In genomic region chr13:109704771-109705628, GRCh38 we compare ENCODE assay signal across 10 cellular contexts.
DNase-seq lines count a peak whose midpoint lies in the region; ATAC-seq, FAIRE-seq and TF ChIP-seq lines count a peak whose summit lies in the region.
"Had no signal": no experiment of that assay in that cellular context is flagged by ENCODE, and none has a peak within 500 bp of the region (broad histone marks: within the 10 kb centered on the region; RNA-seq: fewer than 3 reads in every experiment).

No MANE protein-coding gene starts in this region.

- H3K27ac ChIP-seq in DND-41 (ENCODE audit: low read length) (peak overlapping the region; percentile 86), neutrophil (peak overlapping the region; percentile 90)

- no peak overlapping the region for H3K4me2 ChIP-seq in DND-41 (ENCODE audit: insufficient read depth, low read length)

- peaks cover 2% of the 10 kb centered on the region for H3K9me3 ChIP-seq in DND-41 (ENCODE audit: insufficient read depth, low read length, severe bottlenecking)
- H3K9me3 ChIP-seq in neutrophil: no peaks in the 10 kb centered on the region

- H3K9ac ChIP-seq in DND-41 (ENCODE audit: low read depth, low read length): no peak overlapping the region

- TF ChIP-seq CTCF in DND-41 (IDR thresholded peaks at IDR 0.05; ENCODE audit: borderline replicate concordance, extremely low read depth, low read length, poor library complexity, severe bottlenecking): no peak
- TF ChIP-seq CTCF in neutrophil (IDR thresholded peaks at IDR 0.05): no peak

- ATAC-seq in DND-41 (ENCODE audit: insufficient read depth, low read depth) (no peak), esophagus mucosa (peak; percentile 91), HG03097 (IDR thresholded peaks at IDR 0.05; ENCODE audit: low FRiP score, unreplicated experiment) (no peak)
- ATAC-seq: T-helper 17 cell had no signal

- H3K36me3 ChIP-seq in DND-41 (ENCODE audit: insufficient read depth, low read length): peaks cover 26% of the 10 kb centered on the region
- no peaks in the 10 kb centered on the region for H3K36me3 ChIP-seq in neutrophil

- H3K4me1 ChIP-seq in DND-41 (ENCODE audit: insufficient read depth, low read length) (peaks cover 82% of the 10 kb centered on the region), neutrophil (ENCODE audit: control insufficient read depth in 1 of 2, insufficient read depth in 1 of 2, low read depth in 1 of 2, low read length in 1 of 2) (peaks cover 37 to 40% of the 10 kb centered on the region in 2 experiments)

- H3K4me3 ChIP-seq in DND-41 (ENCODE audit: low read depth in 1 of 2, low read length in 2 of 2): no peak overlapping the region
- peak overlapping the region; percentile 52 to 54 for H3K4me3 ChIP-seq in neutrophil (ENCODE audit: low read depth in 1 of 2, low read length in 1 of 2)

- no peaks in the 10 kb centered on the region; the same call in 1 of the 2 replicates for H4K20me1 ChIP-seq in DND-41 (ENCODE audit: insufficient read depth, low read length)

- H2AFZ ChIP-seq in DND-41 (ENCODE audit: low read depth, low read length): no peak overlapping the region

- DNase-seq in DND-41: no peak
- peak; percentile 88 for DNase-seq in NCI-H69 (lab: John Stamatoyannopoulos, UW)
- DNase-seq in GM19239 (ENCODE audit: insufficient read length, low spot score): no peak
- no peak for DNase-seq in NCI-H524 treated with DMSO at 0.1 percent for 48 hours (lab: John Stamatoyannopoulos, UW)
- DNase-seq in hepatic stellate cell (ENCODE audit: low spot score): no peak
- DNase-seq: amniotic stem cell, T-helper 17 cell had no signal

- H3K79me2 ChIP-seq in DND-41 (ENCODE audit: insufficient read depth, low read length): peaks cover 87% of the 10 kb centered on the region

- FAIRE-seq in GM19239 (lab: Jason Lieb, UNC): no peak

- H3K27me3 ChIP-seq in DND-41 (ENCODE audit: insufficient read depth, low read length, poor library complexity) (no peaks in the 10 kb centered on the region), neutrophil (no peaks in the 10 kb centered on the region)

Comparison
In these comparisons a context has a peak if more than half of its experiments do, and no peak if none do; other contexts are left out.
1. H3K4me3 ChIP-seq: peak in neutrophil (2 of 2); none in DND-41 (0 of 2).